Comparison of ENCODE assay signal across 13 cellular contexts in genomic region chr5:43316421-43316820, GRCh38. TPM values are rescaled to one million over a fixed set of nuclear protein-coding genes. Genes with fewer than 3 reads are reported as not detected.
A peak's percentile ranks its signal among the peaks of the same experiment; 100 is the strongest.
DNase-seq lines count a peak whose midpoint lies in the region; ATAC-seq and TF ChIP-seq lines count a peak whose summit lies in the region.
"Had no signal": no experiment of that assay in that cellular context is flagged by ENCODE, and none has a peak within 500 bp of the region (broad histone marks: within the 10 kb centered on the region; RNA-seq: fewer than 3 reads in every experiment).

No MANE protein-coding gene starts in this region.

- no peak for DNase-seq in activated CD4-positive, alpha-beta memory T cell treated with anti-CD3 and anti-CD28 coated beads for 36 hours
- no peak for DNase-seq in activated CD4-positive, alpha-beta memory T cell treated with anti-CD3 and anti-CD28 coated beads, Interleukin-2, amount 10 ng/mL, durations not matched to agents 7 days and 5 days
- DNase-seq in Caco-2 (no peak), mesenchymal stem cell (no peak), OCI-M1 (lab: John Stamatoyannopoulos, UW) (no peak), left lung (no peak), left cardiac atrium (no peak)
- DNase-seq in activated T-helper 1 cell treated with anti-CD3 and anti-CD28 coated beads, Interleukin-12 subunit alpha, Interleukin-12 subunit beta, Interleukin-2, Interleukin-4 antibody, amounts not matched to agents 30 ng/mL and 10 ng/mL and 1 ng/mL, durations not matched to agents 14 hours and 24 hours and 36 hours (ENCODE audit: low spot score): no peak
- DNase-seq: C1 segment of cervical spinal cord, DMS153, NCI-H2171 treated with DMSO at 0.1 percent for 48 hours, NCI-H510A had no signal

- H2BK5ac ChIP-seq in mesenchymal stem cell (ENCODE audit: low read depth, low read length, poor library complexity, severe bottlenecking): no peak overlapping the region

- no peak overlapping the region for H4K91ac ChIP-seq in mesenchymal stem cell (ENCODE audit: low read length)

- peak overlapping the region in 1 of 2 experiments; percentile 38 for H2BK12ac ChIP-seq in mesenchymal stem cell (ENCODE audit: low read length in 2 of 2)

- H3K79me1 ChIP-seq in mesenchymal stem cell (replicated peaks; ENCODE audit: low read length, poor library complexity, severe bottlenecking): no peaks in the 10 kb centered on the region

- peak overlapping the region; percentile 94 for H3K27ac Mint-ChIP-seq in activated CD4-positive, alpha-beta memory T cell treated with anti-CD3 and anti-CD28 coated beads for 36 hours
- no peak overlapping the region for H3K27ac Mint-ChIP-seq in activated CD4-positive, alpha-beta memory T cell treated with anti-CD3 and anti-CD28 coated beads, Interleukin-2, amount 10 ng/mL, durations not matched to agents 7 days and 5 days
- peak overlapping the region; percentile 71 for H3K27ac Mint-ChIP-seq in Caco-2 (ENCODE audit: unreplicated experiment)
- H3K27ac Mint-ChIP-seq in activated T-helper 1 cell treated with anti-CD3 and anti-CD28 coated beads, Interleukin-12 subunit alpha, Interleukin-12 subunit beta, Interleukin-2, Interleukin-4 antibody, amounts not matched to agents 30 ng/mL and 10 ng/mL and 1 ng/mL, durations not matched to agents 14 hours and 24 hours and 36 hours: peak overlapping the region; percentile 98

- peaks cover 30% of the 10 kb centered on the region for H3K36me3 Mint-ChIP-seq in activated CD4-positive, alpha-beta memory T cell treated with anti-CD3 and anti-CD28 coated beads for 36 hours
- H3K36me3 Mint-ChIP-seq in activated CD4-positive, alpha-beta memory T cell treated with anti-CD3 and anti-CD28 coated beads, Interleukin-2, amount 10 ng/mL, durations not matched to agents 7 days and 5 days (ENCODE audit: low read depth): peaks cover 34% of the 10 kb centered on the region
- H3K36me3 Mint-ChIP-seq in Caco-2 (ENCODE audit: insufficient read depth, unreplicated experiment): peaks cover 33% of the 10 kb centered on the region
- peaks cover 23% of the 10 kb centered on the region for H3K36me3 Mint-ChIP-seq in activated T-helper 1 cell treated with anti-CD3 and anti-CD28 coated beads, Interleukin-12 subunit alpha, Interleukin-12 subunit beta, Interleukin-2, Interleukin-4 antibody, amounts not matched to agents 30 ng/mL and 10 ng/mL and 1 ng/mL, durations not matched to agents 14 hours and 24 hours and 36 hours (ENCODE audit: low read depth)

- TF ChIP-seq CTCF in Caco-2 (IDR thresholded peaks at IDR 0.05; ENCODE audit: insufficient read depth in 1 of 2, low read depth in 1 of 2, low read length in 1 of 2, severe bottlenecking in 1 of 2, unreplicated experiment in 1 of 2) (no peak), left lung (IDR thresholded peaks at IDR 0.05) (no peak)

- H3K4me3 ChIP-seq in Caco-2 (ENCODE audit: low read depth, low read length): no peak overlapping the region
- H3K4me3 ChIP-seq in mesenchymal stem cell (ENCODE audit: insufficient read depth in 1 of 2, low read depth in 1 of 2, low read length in 2 of 2): no peak overlapping the region
- no peak overlapping the region for H3K4me3 ChIP-seq in left lung

- no peaks in the 10 kb centered on the region for H3K9me3 ChIP-seq in Caco-2
- H3K9me3 ChIP-seq in mesenchymal stem cell (ENCODE audit: control insufficient read depth, low read length): no peaks in the 10 kb centered on the region
- H3K9me3 ChIP-seq in left lung: no peaks in the 10 kb centered on the region

- POLR2A ChIA-PET in activated CD4-positive, alpha-beta memory T cell treated with anti-CD3 and anti-CD28 coated beads for 36 hours (lab: Charles Lee): interaction anchor here (1.2 to 1.3 kb wide), 2 partner anchors 12 to 22 kb away, joined by 6 to 13 read pairs; no protein-coding TSS in a partner anchor
- POLR2A ChIA-PET in activated CD4-positive, alpha-beta memory T cell treated with anti-CD3 and anti-CD28 coated beads, Interleukin-2, amount 10 ng/mL, durations not matched to agents 7 days and 5 days (lab: Charles Lee): interaction anchor here (1.6 kb wide), 1 partner anchor 275 kb away, joined by 3 read pairs; no protein-coding TSS in a partner anchor
- POLR2A ChIA-PET in Caco-2 (lab: Charles Lee): no interaction called here

- H3K4ac ChIP-seq in mesenchymal stem cell (ENCODE audit: low read depth in 1 of 2, low read length in 2 of 2): no peak overlapping the region

- no peak overlapping the region for H2BK120ac ChIP-seq in mesenchymal stem cell (ENCODE audit: low read depth, low read length)

- ATAC-seq in left lung: no peak
- no peak for ATAC-seq in left cardiac atrium
- ATAC-seq: HepG2 had no signal

- no peak overlapping the region for H3K23ac ChIP-seq in mesenchymal stem cell (ENCODE audit: low read length in 2 of 2)

- no TSS peak for BruUV-seq in Caco-2 (replicated peaks; lab: Mats Ljungman, UMichigan)

- H3K14ac ChIP-seq in mesenchymal stem cell (ENCODE audit: low read length in 2 of 2): no peak overlapping the region

- H3K4me1 ChIP-seq in Caco-2 (peaks cover 30% of the 10 kb centered on the region), mesenchymal stem cell (ENCODE audit: control insufficient read depth, insufficient read depth, low read depth, low read length) (peaks cover 6% of the 10 kb centered on the region), left lung (peaks cover 3 to 18% of the 10 kb centered on the region in 2 donors)

- no peaks in the 10 kb centered on the region for H3K27me3 ChIP-seq in Caco-2 (replicated peaks; ENCODE audit: control insufficient read depth, insufficient read depth, low read length)
- H3K27me3 ChIP-seq in mesenchymal stem cell (ENCODE audit: control insufficient read depth in 1 of 2, insufficient read depth in 1 of 2, low read length in 2 of 2): no peaks in the 10 kb centered on the region
- H3K27me3 ChIP-seq in left lung: no peaks in the 10 kb centered on the region

- CTCF ChIA-PET in activated CD4-positive, alpha-beta memory T cell treated with anti-CD3 and anti-CD28 coated beads for 36 hours (lab: Charles Lee): interaction anchor here (1.2 to 3.1 kb wide), 4 partner anchors 11 to 211 kb away, joined by 3 to 8 read pairs (median 4); no protein-coding TSS in a partner anchor
- CTCF ChIA-PET in activated CD4-positive, alpha-beta memory T cell treated with anti-CD3 and anti-CD28 coated beads, Interleukin-2, amount 10 ng/mL, durations not matched to agents 7 days and 5 days (lab: Charles Lee): interaction anchor here (1.2 to 1.5 kb wide), 2 partner anchors 11 to 168 kb away, joined by 3 to 7 read pairs; no protein-coding TSS in a partner anchor
- CTCF ChIA-PET in Caco-2 (lab: Charles Lee): no interaction called here

- H3K4me3 Mint-ChIP-seq in activated CD4-positive, alpha-beta memory T cell treated with anti-CD3 and anti-CD28 coated beads for 36 hours: no peak overlapping the region
- H3K4me3 Mint-ChIP-seq in activated CD4-positive, alpha-beta memory T cell treated with anti-CD3 and anti-CD28 coated beads, Interleukin-2, amount 10 ng/mL, durations not matched to agents 7 days and 5 days: no peak overlapping the region
- peak overlapping the region; percentile 74 for H3K4me3 Mint-ChIP-seq in Caco-2 (ENCODE audit: unreplicated experiment)
- no peak overlapping the region for H3K4me3 Mint-ChIP-seq in activated T-helper 1 cell treated with anti-CD3 and anti-CD28 coated beads, Interleukin-12 subunit alpha, Interleukin-12 subunit beta, Interleukin-2, Interleukin-4 antibody, amounts not matched to agents 30 ng/mL and 10 ng/mL and 1 ng/mL, durations not matched to agents 14 hours and 24 hours and 36 hours

- peak overlapping the region; percentile 17 for H4K8ac ChIP-seq in mesenchymal stem cell (ENCODE audit: low read length)

- H3K27ac ChIP-seq in mesenchymal stem cell (ENCODE audit: low read length, poor library complexity, severe bottlenecking) (no peak overlapping the region), left lung (no peak overlapping the region)

- no peak overlapping the region for H2BK15ac ChIP-seq in mesenchymal stem cell (ENCODE audit: low read depth, poor library complexity, severe bottlenecking)

- peaks cover 5% of the 10 kb centered on the region; the same call in 1 of the 2 replicates for H3K36me3 ChIP-seq in Caco-2 (ENCODE audit: control insufficient read depth, insufficient read depth, low read length)
- peaks cover 0 to 5% of the 10 kb centered on the region in 2 experiments for H3K36me3 ChIP-seq in mesenchymal stem cell (ENCODE audit: control insufficient read depth in 1 of 2, insufficient read depth in 2 of 2, low read depth in 1 of 2, low read length in 2 of 2)
- no peaks in the 10 kb centered on the region for H3K36me3 ChIP-seq in left lung

- H2AK5ac ChIP-seq in mesenchymal stem cell (ENCODE audit: low read length, severe bottlenecking): no peak overlapping the region

- peaks cover 2% of the 10 kb centered on the region for H3K27me3 Mint-ChIP-seq in activated CD4-positive, alpha-beta memory T cell treated with anti-CD3 and anti-CD28 coated beads for 36 hours
- no peaks in the 10 kb centered on the region for H3K27me3 Mint-ChIP-seq in activated CD4-positive, alpha-beta memory T cell treated with anti-CD3 and anti-CD28 coated beads, Interleukin-2, amount 10 ng/mL, durations not matched to agents 7 days and 5 days
- H3K27me3 Mint-ChIP-seq in Caco-2 (ENCODE audit: insufficient read depth, unreplicated experiment): no peaks in the 10 kb centered on the region
- no peaks in the 10 kb centered on the region for H3K27me3 Mint-ChIP-seq in activated T-helper 1 cell treated with anti-CD3 and anti-CD28 coated beads, Interleukin-12 subunit alpha, Interleukin-12 subunit beta, Interleukin-2, Interleukin-4 antibody, amounts not matched to agents 30 ng/mL and 10 ng/mL and 1 ng/mL, durations not matched to agents 14 hours and 24 hours and 36 hours (ENCODE audit: insufficient read depth)

- H3K18ac ChIP-seq in mesenchymal stem cell (ENCODE audit: low read depth in 1 of 2, low read length in 2 of 2): no peak overlapping the region

- H3K4me2 ChIP-seq in mesenchymal stem cell (ENCODE audit: low read length, poor library complexity, severe bottlenecking): no peak overlapping the region

- H3K4me1 Mint-ChIP-seq in activated CD4-positive, alpha-beta memory T cell treated with anti-CD3 and anti-CD28 coated beads for 36 hours (ENCODE audit: low read depth): peaks cover 46% of the 10 kb centered on the region
- H3K4me1 Mint-ChIP-seq in activated CD4-positive, alpha-beta memory T cell treated with anti-CD3 and anti-CD28 coated beads, Interleukin-2, amount 10 ng/mL, durations not matched to agents 7 days and 5 days: peaks cover 45% of the 10 kb centered on the region
- peaks cover 24% of the 10 kb centered on the region for H3K4me1 Mint-ChIP-seq in Caco-2 (ENCODE audit: low read depth, unreplicated experiment)
- H3K4me1 Mint-ChIP-seq in activated T-helper 1 cell treated with anti-CD3 and anti-CD28 coated beads, Interleukin-12 subunit alpha, Interleukin-12 subunit beta, Interleukin-2, Interleukin-4 antibody, amounts not matched to agents 30 ng/mL and 10 ng/mL and 1 ng/mL, durations not matched to agents 14 hours and 24 hours and 36 hours (ENCODE audit: low read depth): peaks cover 43% of the 10 kb centered on the region

- WGBS in mesenchymal stem cell: 81% methylated on average over 5 of the region's 5 CpGs

- H3K9me3 Mint-ChIP-seq in activated CD4-positive, alpha-beta memory T cell treated with anti-CD3 and anti-CD28 coated beads for 36 hours: peaks cover 18% of the 10 kb centered on the region
- H3K9me3 Mint-ChIP-seq in activated CD4-positive, alpha-beta memory T cell treated with anti-CD3 and anti-CD28 coated beads, Interleukin-2, amount 10 ng/mL, durations not matched to agents 7 days and 5 days: peaks cover 17% of the 10 kb centered on the region
- no peaks in the 10 kb centered on the region for H3K9me3 Mint-ChIP-seq in Caco-2 (ENCODE audit: unreplicated experiment)
- peaks cover 13% of the 10 kb centered on the region for H3K9me3 Mint-ChIP-seq in activated T-helper 1 cell treated with anti-CD3 and anti-CD28 coated beads, Interleukin-12 subunit alpha, Interleukin-12 subunit beta, Interleukin-2, Interleukin-4 antibody, amounts not matched to agents 30 ng/mL and 10 ng/mL and 1 ng/mL, durations not matched to agents 14 hours and 24 hours and 36 hours

- H3K9ac ChIP-seq in mesenchymal stem cell (ENCODE audit: low read length): no peak overlapping the region

- H2AFZ ChIP-seq in mesenchymal stem cell (ENCODE audit: low read depth, low read length): no peak overlapping the region

- intact Hi-C loops in activated CD4-positive, alpha-beta memory T cell treated with anti-CD3 and anti-CD28 coated beads for 36 hours (cut with micrococcal nuclease): loop anchor here (5.0 kb wide), 1 partner anchor 1491 kb away; the partner anchor contains the start of gene MRPS30
- intact Hi-C loops in Caco-2 (cut with micrococcal nuclease; ENCODE audit: unreplicated experiment): no loop called here
- intact Hi-C loops in activated T-helper 1 cell treated with anti-CD3 and anti-CD28 coated beads, Interleukin-12 subunit alpha, Interleukin-12 subunit beta, Interleukin-2, Interleukin-4 antibody, amounts not matched to agents 30 ng/mL and 10 ng/mL and 1 ng/mL, durations not matched to agents 14 hours and 24 hours and 36 hours (cut with micrococcal nuclease): loop anchor here (10.0 kb wide), 1 partner anchor 1442 kb away; the partner anchor contains the start of gene OXCT1
- intact Hi-C loops in left lung (cut with DNase I): no loop called here
- intact Hi-C loops in left cardiac atrium (cut with DNase I): loop anchor here in 1 of 2 donors (10.0 kb wide), 1 partner anchor 168 kb away; the partner anchor contains the start of gene TMEM267

RNA-seq across cellular contexts. Expression of gene HMGCS1, which starts 3.2 kb away (rescaled TPM):
- 100 to 1,000 TPM; 158 to 162 TPM for total RNA-seq in activated CD4-positive, alpha-beta memory T cell treated with anti-CD3 and anti-CD28 coated beads for 36 hours
- total RNA-seq in activated CD4-positive, alpha-beta memory T cell treated with anti-CD3 and anti-CD28 coated beads, Interleukin-2, amount 10 ng/mL, durations not matched to agents 7 days and 5 days: 100 to 1,000 TPM; 150 to 155 TPM
- total RNA-seq in Caco-2 (2022) (205 and 211 TPM in 2 replicates), left lung (100 to 1,000 TPM in 1 of 2 donors, 10 to 100 TPM in 1; 93.6 to 279 TPM), left cardiac atrium (10 to 100 TPM; 29.5 to 43.8 TPM)
- total RNA-seq in activated T-helper 1 cell treated with anti-CD3 and anti-CD28 coated beads, Interleukin-12 subunit alpha, Interleukin-12 subunit beta, Interleukin-2, Interleukin-4 antibody, amounts not matched to agents 30 ng/mL and 10 ng/mL and 1 ng/mL, durations not matched to agents 14 hours and 24 hours and 36 hours: 216 and 218 TPM in 2 replicates
- polyA plus RNA-seq in mesenchymal stem cell (2013, experiment 1 of 2): 252 TPM
- polyA plus RNA-seq in mesenchymal stem cell (2013, experiment 2 of 2): 268 TPM

Comparison
In these comparisons a context has a peak if more than half of its experiments do, and no peak if none do; other contexts are left out.
1. intact Hi-C loops: an anchor here in activated CD4-positive, alpha-beta memory T cell treated with anti-CD3 and anti-CD28 coated beads for 36 hours (5.0 kb wide) and activated T-helper 1 cell treated with anti-CD3 and anti-CD28 coated beads, Interleukin-12 subunit alpha, Interleukin-12 subunit beta, Interleukin-2, Interleukin-4 antibody, amounts not matched to agents 30 ng/mL and 10 ng/mL and 1 ng/mL, durations not matched to agents 14 hours and 24 hours and 36 hours (10.0 kb wide); none called in Caco-2 and left lung.